8 cellular contexts compared by ENCODE assay signal in the genomic region with DNA sequence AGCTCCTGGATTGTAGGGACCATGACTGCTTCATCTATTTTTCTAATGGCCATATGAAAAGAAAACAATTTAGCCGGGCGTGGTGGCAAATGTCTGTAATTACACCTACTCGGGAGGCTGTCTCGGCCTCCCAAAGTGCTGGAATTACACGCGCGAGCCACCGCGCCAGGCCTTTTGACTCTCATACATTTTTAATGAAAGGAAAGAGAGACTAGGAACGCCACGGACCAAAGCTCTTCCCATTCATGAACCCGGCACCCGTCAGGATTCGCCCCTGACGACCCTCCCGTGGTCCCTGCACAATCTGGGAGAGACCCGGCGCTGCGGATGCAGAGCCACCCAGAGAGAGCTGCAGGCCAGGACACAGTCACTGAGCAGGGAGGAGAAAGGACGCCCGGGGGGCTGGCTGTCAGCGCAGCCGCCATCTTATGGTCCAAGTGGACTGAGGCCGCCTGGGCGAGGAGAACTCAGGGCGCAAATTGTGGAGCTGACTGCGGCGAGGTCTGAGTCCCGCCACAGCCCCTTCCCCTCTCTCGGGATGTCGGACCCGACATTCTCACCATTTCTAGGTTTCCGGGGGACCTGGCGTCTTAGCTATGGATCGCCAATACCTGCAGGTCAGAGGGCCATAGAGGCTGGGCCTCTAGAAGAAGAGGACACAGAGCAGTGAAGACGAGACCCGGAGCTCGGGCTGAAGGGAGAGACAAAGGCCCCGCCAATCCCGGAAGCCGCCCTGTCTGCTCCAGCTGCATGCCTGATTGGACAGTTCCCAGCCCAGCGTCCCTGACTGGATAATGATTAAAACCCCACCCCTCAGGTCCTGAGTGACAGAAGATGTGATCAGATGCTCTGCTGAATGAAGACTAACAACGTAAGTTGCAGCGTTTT. TPM values are rescaled to one million over a fixed set of nuclear protein-coding genes. Genes with fewer than 3 reads are reported as not detected.
A peak's percentile ranks its signal among the peaks of the same experiment; 100 is the strongest.
DNase-seq lines count a peak whose midpoint lies in the region; ATAC-seq and TF ChIP-seq lines count a peak whose summit lies in the region.

Gene ZNF681, minus strand, starts transcription at position 705 of the 888 bp plus-strand sequence. Its CDS starts 142 bp downstream, at position 563.

- WGBS in heart right ventricle, 2 donors: 0 to 4% methylated on average over 44 of the region's 44 CpGs

- peak in 3 of 9 donors; percentile 6 to 12 (median 9) for TF ChIP-seq CTCF in heart right ventricle (IDR thresholded peaks at IDR 0.05)
- TF ChIP-seq CTCF in progenitor cell of endocrine pancreas (IDR thresholded peaks at IDR 0.05; ENCODE audit: unreplicated experiment): peak; percentile 34
- peak; percentile 19 for TF ChIP-seq CTCF in upper lobe of right lung (IDR thresholded peaks at IDR 0.05)

- DNase-seq in DMS153 (lab: John Stamatoyannopoulos, UW) (peak; percentile 90), SK-MEL-5 (ENCODE audit: low read depth, low spot score) (peak; percentile 78), heart right ventricle (peak; percentile 84 to 93), progenitor cell of endocrine pancreas (ENCODE audit: low spot score, unreplicated experiment) (peak; percentile 67), upper lobe of right lung (peak; percentile 89)
- DNase-seq in activated naive CD8-positive, alpha-beta T cell treated with anti-CD3 and anti-CD28 coated beads, Interleukin-2, amount 50 U/mL, for 16 hours (ENCODE audit: low read depth, low spot score): peak; percentile 62

- intact Hi-C loops in heart right ventricle (cut with DNase I): loop anchor here in 3 of 10 donors (2.0 to 10.0 kb wide), 2 partner anchors 72 to 74 kb away; partner anchors contain the start of gene ZNF675 (in 3 of the 3)
- intact Hi-C loops in upper lobe of right lung (cut with DNase I): no loop called here

- H3K4me3 ChIP-seq in heart right ventricle (peak within 1 kb of the TSS; percentile 52 to 85 (median 74)), upper lobe of right lung (peak within 1 kb of the TSS; percentile 75)

- peaks cover 8% of the 10 kb centered on the region for H3K36me3 Mint-ChIP-seq in IgD-negative memory B cell
- H3K36me3 Mint-ChIP-seq in progenitor cell of endocrine pancreas (ENCODE audit: insufficient read depth): peaks cover 19% of the 10 kb centered on the region

- no peaks in the 10 kb centered on the region for H3K27me3 Mint-ChIP-seq in IgD-negative memory B cell
- H3K27me3 Mint-ChIP-seq in progenitor cell of endocrine pancreas: no peaks in the 10 kb centered on the region

- peaks cover 0 to 4% (median 0%) of the 10 kb centered on the region in 11 donors for H3K9me3 ChIP-seq in heart right ventricle
- H3K9me3 ChIP-seq in upper lobe of right lung: no peaks in the 10 kb centered on the region

- H3K27ac ChIP-seq in heart right ventricle: peak within 1 kb of the TSS in 9 of 10 donors; percentile 42 to 89 (median 74)
- H3K27ac ChIP-seq in upper lobe of right lung: peak within 1 kb of the TSS; percentile 84

- H3K4me3 Mint-ChIP-seq in IgD-negative memory B cell (peak within 1 kb of the TSS; percentile 96 to 98 (median 97)), progenitor cell of endocrine pancreas (ENCODE audit: low read depth) (peak within 1 kb of the TSS; percentile 98)

- H3K4me1 ChIP-seq in heart right ventricle (peaks cover 0 to 21% (median 11%) of the 10 kb centered on the region in 9 donors), upper lobe of right lung (peaks cover 3% of the 10 kb centered on the region)

- peaks cover 0 to 10% (median 0%) of the 10 kb centered on the region in 9 donors for H3K36me3 ChIP-seq in heart right ventricle
- no peaks in the 10 kb centered on the region for H3K36me3 ChIP-seq in upper lobe of right lung

- peak; percentile 83 for ATAC-seq in GM21423 (IDR thresholded peaks at IDR 0.05; ENCODE audit: unreplicated experiment)
- ATAC-seq in heart right ventricle: peak; percentile 93 to 97 (median 96)
- ATAC-seq in upper lobe of right lung: peak; percentile 89

- peaks cover 0 to 6% (median 4%) of the 10 kb centered on the region in 3 donors for H3K9me3 Mint-ChIP-seq in IgD-negative memory B cell
- H3K9me3 Mint-ChIP-seq in progenitor cell of endocrine pancreas (ENCODE audit: low read depth): peaks cover 8% of the 10 kb centered on the region

- peak within 1 kb of the TSS; percentile 96 to 99 (median 97) for H3K27ac Mint-ChIP-seq in IgD-negative memory B cell
- H3K27ac Mint-ChIP-seq in progenitor cell of endocrine pancreas: peak within 1 kb of the TSS; percentile 99

- no peaks in the 10 kb centered on the region for H3K27me3 ChIP-seq in heart right ventricle
- H3K27me3 ChIP-seq in upper lobe of right lung: no peaks in the 10 kb centered on the region

- peaks cover 12 to 35% (median 14%) of the 10 kb centered on the region in 3 donors for H3K4me1 Mint-ChIP-seq in IgD-negative memory B cell
- H3K4me1 Mint-ChIP-seq in progenitor cell of endocrine pancreas (ENCODE audit: low read depth): peaks cover 4% of the 10 kb centered on the region

- in situ Hi-C loops in SK-MEL-5 (cut with HindIII; ENCODE audit: low pct_unique_long_range_greater_than_20kb, low sequenced_read_pairs): no loop called here

RNA-seq across cellular contexts. Expression of gene ZNF681, which starts in this region (rescaled TPM):
- 4.6 TPM for polyA plus RNA-seq in IgD-negative memory B cell
- total RNA-seq in SK-MEL-5 (2014; rRNA removed; shearing (Covaris generic)): 1.6 and 2.7 TPM in 2 replicates
- polyA plus RNA-seq in SK-MEL-5 (2015; cell fraction: cytosol; rRNA removed): 0.33 and 0.38 TPM in 2 replicates
- polyA plus RNA-seq in SK-MEL-5 (2015; cell fraction: nucleus; rRNA removed): 0.39 and 0.69 TPM in 2 replicates
- total RNA-seq in heart right ventricle: under 1 TPM; 0.37 to 0.89 (median 0.59) TPM
- under 1 TPM; 0.29 to 0.51 TPM for polyA plus RNA-seq in heart right ventricle
- total RNA-seq in progenitor cell of endocrine pancreas: 10.2 and 11.5 TPM in 2 replicates
- total RNA-seq in upper lobe of right lung: 1.9 TPM

Comparison
In these comparisons a context has a peak if more than half of its experiments do, and no peak if none do; other contexts are left out.
1. Peak in every context shown above with its lines: DNase-seq, ATAC-seq, H3K4me3 ChIP-seq and H3K27ac ChIP-seq.
2. Peak in DNase-seq, ATAC-seq, H3K4me3 ChIP-seq and H3K27ac ChIP-seq in heart right ventricle; RNA of the gene not detected or under 1 TPM.